8 cellular contexts compared by ENCODE assay signal in genomic region chr12:42031847-42032564, GRCh38.
"Had no signal": no experiment of that assay in that cellular context is flagged by ENCODE, and none has a peak within 500 bp of the region (broad histone marks: within the 10 kb centered on the region; RNA-seq: fewer than 3 reads in every experiment).

No MANE protein-coding gene starts in this region.

- H2AFZ ChIP-seq: GM23248, GM23338 had no signal

- H3K4me1 Mint-ChIP-seq: GM23338, H9 had no signal

- H3K4me3 Mint-ChIP-seq: GM23338, H9, HFFc6 had no signal

- H3K9me3 ChIP-seq: HAP-1 had no signal

- H3K4me3 ChIP-seq: GM23248, GM23338, HAP-1 had no signal

- H3K9me3 Mint-ChIP-seq: H9, HFFc6 had no signal

- H3K9ac ChIP-seq: GM23248 had no signal

- H3K27ac ChIP-seq: GM23248 had no signal

- H3K4me1 ChIP-seq: HAP-1 had no signal

- H3K36me3 ChIP-seq: HAP-1 had no signal

- DNase-seq: GM23248, GOT3, H7, H9, HCEC 1CT, HFFc6 had no signal

- H3K4me2 ChIP-seq: GM23338 had no signal

- H3K27ac Mint-ChIP-seq: GM23338, H9, HFFc6 had no signal
